Comparison of ENCODE assay signal across 7 cellular contexts in the genomic region with DNA sequence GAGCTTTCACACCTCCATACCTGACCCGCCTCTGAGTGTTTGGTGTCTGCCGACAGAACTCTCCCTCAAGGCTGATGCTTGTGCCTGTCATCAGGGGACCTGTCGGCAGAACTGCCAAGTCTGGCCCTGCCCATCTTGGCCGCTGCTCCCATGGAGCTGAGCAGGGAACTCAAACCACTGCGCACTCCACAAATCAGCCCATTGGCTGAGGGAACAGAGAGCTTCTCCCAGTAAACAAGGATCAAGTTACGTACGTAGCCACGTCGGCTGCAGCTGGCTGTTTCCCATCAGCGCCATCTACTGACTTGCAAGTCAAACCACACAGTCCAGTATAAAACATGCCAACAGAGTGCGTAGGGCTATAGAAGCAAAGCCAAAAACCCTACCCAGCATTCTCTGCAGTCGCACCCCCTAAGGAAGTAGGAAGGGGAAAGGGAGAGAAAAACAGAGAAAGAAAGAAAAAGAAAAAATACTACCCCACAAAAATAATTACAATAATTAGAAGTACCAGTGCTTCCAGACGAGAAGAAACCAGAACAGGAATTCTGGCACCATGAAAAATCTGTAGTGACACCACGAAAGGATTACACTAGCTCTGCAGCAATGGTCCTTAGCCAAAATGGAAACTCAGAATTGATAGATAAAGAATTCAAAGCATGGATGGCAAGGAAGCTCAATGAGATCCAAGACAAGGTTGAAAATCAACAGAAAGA. TPM values are rescaled to one million over a fixed set of nuclear protein-coding genes. Genes with fewer than 3 reads are reported as not detected.
DNase-seq lines count a peak whose midpoint lies in the region; ATAC-seq, FAIRE-seq and TF ChIP-seq lines count a peak whose summit lies in the region.
"Had no signal": no experiment of that assay in that cellular context is flagged by ENCODE, and none has a peak within 500 bp of the region (broad histone marks: within the 10 kb centered on the region; RNA-seq: fewer than 3 reads in every experiment).

No MANE protein-coding gene starts in this region.

- WGBS in lower leg skin, 2 donors: 39 to 46% methylated on average over 11 to 14 of the region's 14 CpGs

- no peak overlapping the region for H3K4me3 ChIP-seq in lower leg skin (ENCODE audit: low read depth, poor library complexity, severe bottlenecking)

- no peak for TF ChIP-seq POLR2A in lower leg skin (IDR thresholded peaks at IDR 0.05)

- peak; percentile 91 for ATAC-seq in left cardiac atrium

- no peak for FAIRE-seq in RCC 7860 (lab: Jason Lieb, UNC)

- intact Hi-C loops in left cardiac atrium (cut with DNase I): no loop called here
- intact Hi-C loops in lower leg skin (cut with DNase I; ENCODE audit: low total_unique reads): no loop called here

- DNase-seq in SIG-M5 treated with dmso at 0.1 percent for 504 hours (lab: John Stamatoyannopoulos, UW; ENCODE audit: unreplicated experiment): peak; percentile 46
- no peak for DNase-seq in SIG-M5 (lab: John Stamatoyannopoulos, UW)
- DNase-seq in RCC 7860 (ENCODE audit: low spot score): peak; percentile 54
- peak; percentile 26 for DNase-seq in left cardiac atrium
- no peak for DNase-seq in GM19240 (ENCODE audit: insufficient read length, low spot score)
- DNase-seq in lower leg skin (ENCODE audit: low spot score in 2 of 2): no peak

- no peak for TF ChIP-seq CTCF in lower leg skin (IDR thresholded peaks at IDR 0.05)

RNA-seq across cellular contexts. Expression of gene KRTAP13-1, which starts 13.1 kb away (rescaled TPM):
- not detected for total RNA-seq in left cardiac atrium
- total RNA-seq in lower leg skin: 1 to 10 TPM in 1 of 4 donors, under 1 TPM in 1, not detected in 2; 0.89 to 3.3 TPM
- total RNA-seq: B cell had no signal

RNA-seq across cellular contexts. Expression of gene KRTAP13-3, which starts 16.8 kb away (rescaled TPM):
- total RNA-seq in left cardiac atrium (not detected), lower leg skin (not detected)
- total RNA-seq: B cell had no signal

RNA-seq across cellular contexts. Expression of gene KRTAP13-4, which starts 21.1 kb away (rescaled TPM):
- total RNA-seq in left cardiac atrium: not detected
- total RNA-seq in lower leg skin: not detected
- total RNA-seq: B cell had no signal

RNA-seq across cellular contexts. Expression of gene KRTAP15-1, which starts 31.1 kb away (rescaled TPM):
- total RNA-seq in left cardiac atrium (not detected), lower leg skin (not detected)
- total RNA-seq: B cell had no signal

RNA-seq across cellular contexts. Expression of gene KRTAP13-2, which starts 36.9 kb away (rescaled TPM):
- not detected for total RNA-seq in left cardiac atrium
- 1 to 10 TPM in 1 of 4 donors, not detected in 3; 3.2 TPM for total RNA-seq in lower leg skin
- total RNA-seq: B cell had no signal

Comparison
In these comparisons a context has a peak if more than half of its experiments do, and no peak if none do; other contexts are left out.
1. DNase-seq: peak in SIG-M5 treated with dmso at 0.1 percent for 504 hours (single experiment), RCC 7860 (single experiment) and left cardiac atrium (single experiment); none in SIG-M5 (single experiment), GM19240 (single experiment) and lower leg skin (0 of 2).